In the genomic region with DNA sequence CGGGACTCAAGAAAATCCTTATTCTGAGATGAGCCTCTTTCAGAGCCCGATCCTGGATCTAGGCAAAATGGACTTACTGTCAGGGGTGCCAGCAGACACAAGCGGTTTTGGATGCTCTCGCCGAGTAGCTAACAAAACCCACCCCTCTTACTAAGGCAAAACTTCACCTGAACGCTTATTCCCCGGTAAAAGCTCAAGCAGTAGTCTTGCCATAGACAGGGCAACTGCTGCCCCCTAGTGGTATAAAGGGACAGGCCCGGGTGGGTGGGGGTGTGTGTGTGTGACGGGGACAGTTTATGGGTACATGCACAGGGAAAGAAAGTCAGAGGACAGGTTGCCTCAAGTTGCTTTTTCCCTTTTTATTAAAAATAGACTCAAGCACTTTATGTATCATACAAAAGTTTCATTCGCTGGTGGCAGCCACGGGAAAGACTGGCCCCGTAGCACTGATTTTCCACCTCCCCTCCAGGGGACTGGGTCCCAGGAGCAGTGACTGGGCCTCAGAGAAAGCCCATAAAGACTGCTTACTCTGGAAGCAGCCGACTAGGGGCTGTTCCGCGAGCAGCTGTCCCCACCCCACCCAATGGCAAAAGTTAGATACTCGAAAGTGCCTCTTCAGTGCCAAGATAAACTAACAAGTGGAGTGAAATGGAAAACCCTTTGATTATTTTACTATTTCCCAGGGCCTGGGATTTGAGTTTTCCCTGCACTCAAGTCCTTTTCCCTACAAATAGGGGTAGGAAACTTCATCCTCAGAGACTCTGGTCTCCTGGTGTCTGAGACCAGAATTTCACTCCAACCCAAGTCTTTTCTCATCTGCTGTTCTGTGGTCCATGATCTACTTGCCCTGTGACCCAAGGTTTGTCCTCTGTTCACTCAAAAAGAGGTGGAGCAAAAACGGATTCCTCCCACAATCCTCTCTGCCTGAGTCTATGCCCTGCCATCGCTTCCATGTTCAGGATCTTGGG, we compare ENCODE assay signal across 1 cellular context.
TF ChIP-seq lines count a peak whose summit lies in the region.

No MANE protein-coding gene starts in this region.

TF ChIP-seq in K562, 482 proteins besides CTCF, POLR2A, EP300 and RAD21:
- no peak for TF ChIP-seq RAD51 (IDR thresholded peaks at IDR 0.05; ENCODE audit: borderline replicate concordance, low read depth)
- TF ChIP-seq, protein P1, sequence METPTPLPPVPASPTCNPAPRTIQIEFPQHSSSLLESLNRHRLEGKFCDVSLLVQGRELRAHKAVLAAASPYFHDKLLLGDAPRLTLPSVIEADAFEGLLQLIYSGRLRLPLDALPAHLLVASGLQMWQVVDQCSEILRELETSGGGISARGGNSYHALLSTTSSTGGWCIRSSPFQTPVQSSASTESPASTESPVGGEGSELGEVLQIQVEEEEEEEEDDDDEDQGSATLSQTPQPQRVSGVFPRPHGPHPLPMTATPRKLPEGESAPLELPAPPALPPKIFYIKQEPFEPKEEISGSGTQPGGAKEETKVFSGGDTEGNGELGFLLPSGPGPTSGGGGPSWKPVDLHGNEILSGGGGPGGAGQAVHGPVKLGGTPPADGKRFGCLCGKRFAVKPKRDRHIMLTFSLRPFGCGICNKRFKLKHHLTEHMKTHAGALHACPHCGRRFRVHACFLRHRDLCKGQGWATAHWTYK (CRISPR knock-in tag; IDR thresholded peaks at IDR 0.05) = no peak
- no peak for TF ChIP-seq PTTG1 (tag; IDR thresholded peaks at IDR 0.05; ENCODE audit: low read depth)
- TF ChIP-seq, protein P2, sequence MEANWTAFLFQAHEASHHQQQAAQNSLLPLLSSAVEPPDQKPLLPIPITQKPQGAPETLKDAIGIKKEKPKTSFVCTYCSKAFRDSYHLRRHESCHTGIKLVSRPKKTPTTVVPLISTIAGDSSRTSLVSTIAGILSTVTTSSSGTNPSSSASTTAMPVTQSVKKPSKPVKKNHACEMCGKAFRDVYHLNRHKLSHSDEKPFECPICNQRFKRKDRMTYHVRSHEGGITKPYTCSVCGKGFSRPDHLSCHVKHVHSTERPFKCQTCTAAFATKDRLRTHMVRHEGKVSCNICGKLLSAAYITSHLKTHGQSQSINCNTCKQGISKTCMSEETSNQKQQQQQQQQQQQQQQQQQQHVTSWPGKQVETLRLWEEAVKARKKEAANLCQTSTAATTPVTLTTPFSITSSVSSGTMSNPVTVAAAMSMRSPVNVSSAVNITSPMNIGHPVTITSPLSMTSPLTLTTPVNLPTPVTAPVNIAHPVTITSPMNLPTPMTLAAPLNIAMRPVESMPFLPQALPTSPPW (CRISPR knock-in tag; IDR thresholded peaks at IDR 0.05) = peak; percentile 56; the same call in 1 of the 2 replicates
- TF ChIP-seq KDM1A (IDR thresholded peaks at IDR 0.05) = 0 out of 4 replicates have a peak, but pooled peaks of 1 of the 2 experiments have one; percentile 32
- TF ChIP-seq, protein P3, sequence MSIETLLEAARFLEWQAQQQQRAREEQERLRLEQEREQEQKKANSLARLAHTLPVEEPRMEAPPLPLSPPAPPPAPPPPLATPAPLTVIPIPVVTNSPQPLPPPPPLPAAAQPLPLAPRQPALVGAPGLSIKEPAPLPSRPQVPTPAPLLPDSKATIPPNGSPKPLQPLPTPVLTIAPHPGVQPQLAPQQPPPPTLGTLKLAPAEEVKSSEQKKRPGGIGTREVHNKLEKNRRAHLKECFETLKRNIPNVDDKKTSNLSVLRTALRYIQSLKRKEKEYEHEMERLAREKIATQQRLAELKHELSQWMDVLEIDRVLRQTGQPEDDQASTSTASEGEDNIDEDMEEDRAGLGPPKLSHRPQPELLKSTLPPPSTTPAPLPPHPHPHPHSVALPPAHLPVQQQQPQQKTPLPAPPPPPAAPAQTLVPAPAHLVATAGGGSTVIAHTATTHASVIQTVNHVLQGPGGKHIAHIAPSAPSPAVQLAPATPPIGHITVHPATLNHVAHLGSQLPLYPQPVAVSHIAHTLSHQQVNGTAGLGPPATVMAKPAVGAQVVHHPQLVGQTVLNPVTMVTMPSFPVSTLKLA (conservative IDR thresholded peaks at IDR 0.05) = no peak
- TF ChIP-seq RBM22 (IDR thresholded peaks at IDR 0.05; ENCODE audit: low read depth, low read length, poor library complexity, severe bottlenecking) = no peak
- TF ChIP-seq HMG20A (CRISPR knock-in tag; conservative IDR thresholded peaks at IDR 0.05) = no peak
- peak; percentile 76; the same call in 1 of the 2 replicates for TF ChIP-seq PHF21A (IDR thresholded peaks at IDR 0.05; ENCODE audit: borderline replicate concordance, low read depth)
- TF ChIP-seq, protein P4, sequence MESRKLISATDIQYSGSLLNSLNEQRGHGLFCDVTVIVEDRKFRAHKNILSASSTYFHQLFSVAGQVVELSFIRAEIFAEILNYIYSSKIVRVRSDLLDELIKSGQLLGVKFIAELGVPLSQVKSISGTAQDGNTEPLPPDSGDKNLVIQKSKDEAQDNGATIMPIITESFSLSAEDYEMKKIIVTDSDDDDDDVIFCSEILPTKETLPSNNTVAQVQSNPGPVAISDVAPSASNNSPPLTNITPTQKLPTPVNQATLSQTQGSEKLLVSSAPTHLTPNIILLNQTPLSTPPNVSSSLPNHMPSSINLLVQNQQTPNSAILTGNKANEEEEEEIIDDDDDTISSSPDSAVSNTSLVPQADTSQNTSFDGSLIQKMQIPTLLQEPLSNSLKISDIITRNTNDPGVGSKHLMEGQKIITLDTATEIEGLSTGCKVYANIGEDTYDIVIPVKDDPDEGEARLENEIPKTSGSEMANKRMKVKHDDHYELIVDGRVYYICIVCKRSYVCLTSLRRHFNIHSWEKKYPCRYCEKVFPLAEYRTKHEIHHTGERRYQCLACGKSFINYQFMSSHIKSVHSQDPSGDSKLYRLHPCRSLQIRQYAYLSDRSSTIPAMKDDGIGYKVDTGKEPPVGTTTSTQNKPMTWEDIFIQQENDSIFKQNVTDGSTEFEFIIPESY (CRISPR knock-in tag; IDR thresholded peaks at IDR 0.05) = no peak
- no peak for TF ChIP-seq GTF2E2 (tag; IDR thresholded peaks at IDR 0.05)
- TF ChIP-seq NONO (IDR thresholded peaks at IDR 0.05; ENCODE audit: low read depth in 2 of 2, low read length in 1 of 2) = no peak
- no peak for TF ChIP-seq FOXM1 (IDR thresholded peaks at IDR 0.05; ENCODE audit: low read depth)
- no peak for TF ChIP-seq FOXM1 (CRISPR knock-in tag; IDR thresholded peaks at IDR 0.05; ENCODE audit: low read depth)
- TF ChIP-seq SNRNP70 (optimal IDR thresholded peaks at IDR 0.05; ENCODE audit: low read depth, low read length) = no peak
- TF ChIP-seq, protein P5, sequence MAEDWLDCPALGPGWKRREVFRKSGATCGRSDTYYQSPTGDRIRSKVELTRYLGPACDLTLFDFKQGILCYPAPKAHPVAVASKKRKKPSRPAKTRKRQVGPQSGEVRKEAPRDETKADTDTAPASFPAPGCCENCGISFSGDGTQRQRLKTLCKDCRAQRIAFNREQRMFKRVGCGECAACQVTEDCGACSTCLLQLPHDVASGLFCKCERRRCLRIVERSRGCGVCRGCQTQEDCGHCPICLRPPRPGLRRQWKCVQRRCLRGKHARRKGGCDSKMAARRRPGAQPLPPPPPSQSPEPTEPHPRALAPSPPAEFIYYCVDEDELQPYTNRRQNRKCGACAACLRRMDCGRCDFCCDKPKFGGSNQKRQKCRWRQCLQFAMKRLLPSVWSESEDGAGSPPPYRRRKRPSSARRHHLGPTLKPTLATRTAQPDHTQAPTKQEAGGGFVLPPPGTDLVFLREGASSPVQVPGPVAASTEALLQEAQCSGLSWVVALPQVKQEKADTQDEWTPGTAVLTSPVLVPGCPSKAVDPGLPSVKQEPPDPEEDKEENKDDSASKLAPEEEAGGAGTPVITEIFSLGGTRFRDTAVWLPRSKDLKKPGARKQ (CRISPR knock-in tag; IDR thresholded peaks at IDR 0.05) = peak; percentile 60; the same call in 1 of the 2 replicates
- peak; percentile 42; the same call in 1 of the 2 replicates for TF ChIP-seq SMC3 (conservative IDR thresholded peaks at IDR 0.05; ENCODE audit: insufficient read depth, low read depth, low read length)
- no peak for TF ChIP-seq RHOXF2B (CRISPR knock-in tag; conservative IDR thresholded peaks at IDR 0.05)
- TF ChIP-seq CREM (IDR thresholded peaks at IDR 0.05; ENCODE audit: low read depth) = 0 out of 2 replicates have a peak, but pooled peaks have one; percentile 29
- TF ChIP-seq, protein P6, sequence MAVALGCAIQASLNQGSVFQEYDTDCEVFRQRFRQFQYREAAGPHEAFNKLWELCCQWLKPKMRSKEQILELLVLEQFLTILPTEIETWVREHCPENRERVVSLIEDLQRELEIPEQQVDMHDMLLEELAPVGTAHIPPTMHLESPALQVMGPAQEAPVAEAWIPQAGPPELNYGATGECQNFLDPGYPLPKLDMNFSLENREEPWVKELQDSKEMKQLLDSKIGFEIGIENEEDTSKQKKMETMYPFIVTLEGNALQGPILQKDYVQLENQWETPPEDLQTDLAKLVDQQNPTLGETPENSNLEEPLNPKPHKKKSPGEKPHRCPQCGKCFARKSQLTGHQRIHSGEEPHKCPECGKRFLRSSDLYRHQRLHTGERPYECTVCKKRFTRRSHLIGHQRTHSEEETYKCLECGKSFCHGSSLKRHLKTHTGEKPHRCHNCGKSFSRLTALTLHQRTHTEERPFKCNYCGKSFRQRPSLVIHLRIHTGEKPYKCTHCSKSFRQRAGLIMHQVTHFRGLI (CRISPR knock-in tag; IDR thresholded peaks at IDR 0.05) = no peak
- no peak for TF ChIP-seq FOXJ2 (tag; IDR thresholded peaks at IDR 0.05)
- TF ChIP-seq FOXA1 (IDR thresholded peaks at IDR 0.05; ENCODE audit: borderline replicate concordance) = no peak
- no peak for TF ChIP-seq FOXP1 (CRISPR knock-in tag; IDR thresholded peaks at IDR 0.05)
- TF ChIP-seq CBX5 (IDR thresholded peaks at IDR 0.05; ENCODE audit: borderline replicate concordance, low read depth) = no peak
- no peak for TF ChIP-seq FOXA3 (CRISPR knock-in tag; conservative IDR thresholded peaks at IDR 0.05 in 1 of 2, IDR thresholded peaks at IDR 0.05 in 1 of 2)
- TF ChIP-seq ZNF644 (tag; IDR thresholded peaks at IDR 0.05; ENCODE audit: low read depth) = no peak
- no peak for TF ChIP-seq SRSF9 (IDR thresholded peaks at IDR 0.05; ENCODE audit: borderline replicate concordance, low read depth, low read length)
- peak in 1 of 2 experiments; percentile 80; a peak in 2 of 4 replicates for TF ChIP-seq MAZ (CRISPR knock-in tag; conservative IDR thresholded peaks at IDR 0.05 in 1 of 2, IDR thresholded peaks at IDR 0.05 in 1 of 2)
- TF ChIP-seq, protein P7, sequence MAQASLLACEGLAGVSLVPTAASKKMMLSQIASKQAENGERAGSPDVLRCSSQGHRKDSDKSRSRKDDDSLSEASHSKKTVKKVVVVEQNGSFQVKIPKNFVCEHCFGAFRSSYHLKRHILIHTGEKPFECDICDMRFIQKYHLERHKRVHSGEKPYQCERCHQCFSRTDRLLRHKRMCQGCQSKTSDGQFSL (CRISPR knock-in tag; IDR thresholded peaks at IDR 0.05) = peak; percentile 93
- TF ChIP-seq, protein P7 (tag; IDR thresholded peaks at IDR 0.05) = peak in 1 of 2 experiments; percentile 84; a peak in 2 of 4 replicates
- no peak for TF ChIP-seq GATA2 (CRISPR knock-in tag; IDR thresholded peaks at IDR 0.05)
- TF ChIP-seq CCAR2 (IDR thresholded peaks at IDR 0.05; ENCODE audit: low read depth, low read length) = no peak
- TF ChIP-seq XRCC5 (IDR thresholded peaks at IDR 0.05; ENCODE audit: low read depth, low read length) = no peak
- no peak for TF ChIP-seq ZNF586 (CRISPR knock-in tag; conservative IDR thresholded peaks at IDR 0.05)
- no peak for TF ChIP-seq MCM5 (IDR thresholded peaks at IDR 0.05; ENCODE audit: low read depth)
- no peak for TF ChIP-seq MXI1 (IDR thresholded peaks at IDR 0.05; ENCODE audit: low read depth, low read length)
